35 cellular contexts compared by ENCODE assay signal in genomic region chr7:112154690-112155089, GRCh38.
"Had no signal": no experiment of that assay in that cellular context is flagged by ENCODE, and none has a peak within 500 bp of the region (broad histone marks: within the 10 kb centered on the region; RNA-seq: fewer than 3 reads in every experiment).

No MANE protein-coding gene starts in this region.

- H3K9me3 ChIP-seq: ascending aorta, MG63 had no signal

- H3K36me3 Mint-ChIP-seq: activated naive CD4-positive, alpha-beta T cell treated with anti-CD3 and anti-CD28 coated beads, Interleukin-2, amount 50 U/mL, for 24 hours; activated naive CD8-positive, alpha-beta T cell treated with anti-CD3 and anti-CD28 coated beads, Interleukin-2, amount 10 ng/mL, durations not matched to agents 7 days and 5 days had no signal

- DNase-seq: activated CD4-positive, alpha-beta T cell treated with anti-CD3 and anti-CD28 coated beads, Interleukin-2, amount 10 ng/mL, durations not matched to agents 24 days and 14 days; activated CD4-positive, alpha-beta T cell treated with anti-CD3 and anti-CD28 coated beads, Interleukin-2, amount 50 U/mL, for 4 hours; activated CD8-positive, alpha-beta T cell treated with anti-CD3 and anti-CD28 coated beads for 36 hours; activated gamma-delta T cell; activated naive CD4-positive, alpha-beta T cell treated with Interleukin-2 at 50 U/mL for 16 hours; activated naive CD8-positive, alpha-beta T cell treated with anti-CD3 and anti-CD28 coated beads, Interleukin-2, amount 10 ng/mL, durations not matched to agents 7 days and 5 days; activated T-cell treated with anti-CD3 and anti-CD28 coated beads, Interleukin-2, amount 50 U/mL, for 1 hour; amygdala; Karpas-422; KBM-7; MG63; NCI-H1048; NCI-H1105 treated with DMSO at 0.1 percent for 48 hours; NCI-H1436; NCI-H1694; NCI-H1930; NCI-H2107; NCI-H2171; NCI-H446; NCI-H524; NCI-H69; NCI-H82; NK-92 treated with Interleukin-12 subunit alpha and Interleukin-12 subunit beta, amount 100 ng/mL, for 24 hours; PC-9; Right ventricle myocardium superior; SW 1271; T-helper 1 cell; T-helper 2 cell; T-helper 9 cell; WERI-Rb-1 had no signal

- H3K27me3 ChIP-seq: ascending aorta, cardiac muscle cell, MG63 had no signal

- H3K9me3 Mint-ChIP-seq: activated CD4-positive, alpha-beta T cell treated with anti-CD3 and anti-CD28 coated beads, Interleukin-2, amount 10 ng/mL, durations not matched to agents 24 days and 14 days; activated CD8-positive, alpha-beta T cell treated with anti-CD3 and anti-CD28 coated beads for 36 hours; activated naive CD4-positive, alpha-beta T cell treated with anti-CD3 and anti-CD28 coated beads, Interleukin-2, amount 50 U/mL, for 24 hours; activated naive CD8-positive, alpha-beta T cell treated with anti-CD3 and anti-CD28 coated beads, Interleukin-2, amount 10 ng/mL, durations not matched to agents 7 days and 5 days; activated T-helper 2 cell treated with anti-CD3 and anti-CD28 coated beads, Interferon-gamma antibody, Interleukin-2, Interleukin-4, amounts not matched to agents 10 μg/mL and 5 μg/mL and 100 μg/mL, durations not matched to agents 14 hours and 24 hours and 36 hours; central memory CD8-positive, alpha-beta T cell had no signal

- H3K4me3 Mint-ChIP-seq: activated CD4-positive, alpha-beta T cell treated with anti-CD3 and anti-CD28 coated beads, Interleukin-2, amount 10 ng/mL, durations not matched to agents 24 days and 14 days; activated CD8-positive, alpha-beta T cell treated with anti-CD3 and anti-CD28 coated beads for 36 hours; activated naive CD4-positive, alpha-beta T cell treated with anti-CD3 and anti-CD28 coated beads, Interleukin-2, amount 50 U/mL, for 24 hours; activated naive CD8-positive, alpha-beta T cell treated with anti-CD3 and anti-CD28 coated beads, Interleukin-2, amount 10 ng/mL, durations not matched to agents 7 days and 5 days; central memory CD8-positive, alpha-beta T cell had no signal

- H2AFZ ChIP-seq: PC-9 had no signal

- ATAC-seq: activated CD8-positive, alpha-beta T cell treated with anti-CD3 and anti-CD28 coated beads for 36 hours had no signal

- H3K4me1 Mint-ChIP-seq: activated CD4-positive, alpha-beta T cell treated with anti-CD3 and anti-CD28 coated beads, Interleukin-2, amount 10 ng/mL, durations not matched to agents 24 days and 14 days; activated naive CD4-positive, alpha-beta T cell treated with anti-CD3 and anti-CD28 coated beads, Interleukin-2, amount 50 U/mL, for 24 hours; activated naive CD8-positive, alpha-beta T cell treated with anti-CD3 and anti-CD28 coated beads, Interleukin-2, amount 10 ng/mL, durations not matched to agents 7 days and 5 days; central memory CD8-positive, alpha-beta T cell had no signal

- H3K27ac ChIP-seq: ascending aorta, cardiac muscle cell, PC-9, WERI-Rb-1 had no signal

- H3K4me1 ChIP-seq: ascending aorta had no signal

- H3K4me2 ChIP-seq: PC-9 had no signal

- H3K4me3 ChIP-seq: ascending aorta, cardiac muscle cell, MG63, PC-9 had no signal

- H3K27ac Mint-ChIP-seq: activated CD4-positive, alpha-beta T cell treated with anti-CD3 and anti-CD28 coated beads, Interleukin-2, amount 10 ng/mL, durations not matched to agents 24 days and 14 days; activated CD8-positive, alpha-beta T cell treated with anti-CD3 and anti-CD28 coated beads for 36 hours; activated naive CD4-positive, alpha-beta T cell treated with anti-CD3 and anti-CD28 coated beads, Interleukin-2, amount 50 U/mL, for 24 hours; activated naive CD8-positive, alpha-beta T cell treated with anti-CD3 and anti-CD28 coated beads, Interleukin-2, amount 10 ng/mL, durations not matched to agents 7 days and 5 days; activated T-helper 2 cell treated with anti-CD3 and anti-CD28 coated beads, Interferon-gamma antibody, Interleukin-2, Interleukin-4, amounts not matched to agents 10 μg/mL and 5 μg/mL and 100 μg/mL, durations not matched to agents 14 hours and 24 hours and 36 hours had no signal

- H3K36me3 ChIP-seq: ascending aorta, cardiac muscle cell, MG63, WERI-Rb-1 had no signal
